Comparison of ENCODE assay signal across 9 cellular contexts in the genomic region with DNA sequence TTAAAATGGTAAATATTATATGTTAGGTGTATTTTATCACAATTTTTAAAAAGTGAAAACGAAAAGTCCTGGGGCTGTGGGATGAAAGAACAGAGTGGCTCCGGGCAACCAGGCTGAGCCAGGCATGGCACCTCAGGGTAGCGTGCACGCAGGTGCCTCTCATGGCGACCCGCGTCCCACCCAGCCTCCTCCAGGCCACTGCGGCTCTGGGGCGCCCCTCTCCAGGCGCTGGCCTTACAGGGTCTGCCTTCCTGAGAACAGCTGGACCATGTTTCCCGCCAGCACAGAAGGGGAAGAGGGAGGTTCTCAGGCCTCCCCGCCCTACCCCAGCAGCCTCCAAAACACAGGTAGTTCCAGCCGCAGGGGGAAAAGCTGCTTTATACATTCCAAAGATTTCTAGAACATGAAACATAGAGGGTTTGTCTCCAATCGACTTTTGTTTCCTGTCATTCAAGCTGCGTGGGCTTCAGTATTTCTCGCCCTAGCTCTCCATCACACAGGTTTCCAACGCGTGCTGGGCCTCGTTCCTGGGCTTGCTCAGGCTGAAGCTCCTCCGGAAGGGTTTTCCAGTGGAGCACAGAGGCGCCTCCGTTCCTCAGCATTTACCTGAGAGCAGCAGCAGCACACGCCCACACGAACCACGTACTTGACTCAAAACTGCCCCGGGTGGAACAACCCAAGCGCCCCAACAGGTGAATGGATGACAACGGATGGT. TPM values are rescaled to one million over a fixed set of nuclear protein-coding genes. Genes with fewer than 3 reads are reported as not detected.
DNase-seq lines count a peak whose midpoint lies in the region; ATAC-seq and TF ChIP-seq lines count a peak whose summit lies in the region.
"Had no signal": no experiment of that assay in that cellular context is flagged by ENCODE, and none has a peak within 500 bp of the region (broad histone marks: within the 10 kb centered on the region; RNA-seq: fewer than 3 reads in every experiment).

No MANE protein-coding gene starts in this region.

- no peaks in the 10 kb centered on the region for H4K20me1 ChIP-seq in DOHH2 (ENCODE audit: control insufficient read depth, insufficient read depth, low read depth, low read length)

- intact Hi-C loops in gastrocnemius medialis (cut with DNase I; ENCODE audit: low total_unique reads): no loop called here

- no peak for TF ChIP-seq CTCF in DOHH2 (IDR thresholded peaks at IDR 0.05; ENCODE audit: low read depth, low read length, poor library complexity, severe bottlenecking)
- TF ChIP-seq CTCF in RWPE1 (conservative IDR thresholded peaks at IDR 0.05; ENCODE audit: low read depth): no peak
- no peak for TF ChIP-seq CTCF in gastrocnemius medialis (IDR thresholded peaks at IDR 0.05 in 4 of 5, conservative IDR thresholded peaks at IDR 0.05 in 1 of 5)

- peak overlapping the region; percentile 84 for H3K4me2 ChIP-seq in DOHH2 (ENCODE audit: low read length)

- peaks cover 81% of the 10 kb centered on the region for H3K36me3 ChIP-seq in DOHH2 (ENCODE audit: control insufficient read depth, low read length)
- peaks cover 27% of the 10 kb centered on the region for H3K36me3 ChIP-seq in effector memory CD4-positive, alpha-beta T cell (ENCODE audit: control insufficient read depth, insufficient read depth, low read length)
- H3K36me3 ChIP-seq in gastrocnemius medialis: peaks cover 0 to 3% of the 10 kb centered on the region in 2 donors

- CTCF ChIA-PET in RWPE1 (lab: Yijun Ruan, JAX): interaction anchor here (0.5 to 2.4 kb wide), 6 partner anchors 15 to 407 kb away, joined by 3 to 16 read pairs (median 4); no protein-coding TSS in a partner anchor

- no peak for TF ChIP-seq POLR2A in gastrocnemius medialis (IDR thresholded peaks at IDR 0.05)

- peaks cover 100% of the 10 kb centered on the region for H3K4me1 ChIP-seq in DOHH2 (ENCODE audit: control insufficient read depth, low read length)
- H3K4me1 ChIP-seq in effector memory CD4-positive, alpha-beta T cell (ENCODE audit: control insufficient read depth, insufficient read depth, low read length, poor library complexity, severe bottlenecking): peaks cover 95% of the 10 kb centered on the region
- H3K4me1 ChIP-seq in gastrocnemius medialis: peaks cover 76 to 83% of the 10 kb centered on the region in 2 donors

- H3K27ac ChIP-seq in DOHH2 (ENCODE audit: low read depth, low read length): peak overlapping the region; percentile 96
- H3K27ac ChIP-seq in RWPE1: peak overlapping the region; percentile 90
- peak overlapping the region; percentile 74 for H3K27ac ChIP-seq in effector memory CD4-positive, alpha-beta T cell (ENCODE audit: insufficient read depth, low read length, poor library complexity, severe bottlenecking)
- peak overlapping the region; percentile 76 to 93 (median 82) for H3K27ac ChIP-seq in gastrocnemius medialis

- ATAC-seq in gastrocnemius medialis (no peak), GM21737 (IDR thresholded peaks at IDR 0.05; ENCODE audit: unreplicated experiment) (no peak)

- no peaks in the 10 kb centered on the region for H3K9me2 ChIP-seq in DOHH2 (replicated peaks; ENCODE audit: control insufficient read depth, low read length)

- DNase-seq in RWPE1 (ENCODE audit: low spot score): peak; percentile 71
- DNase-seq in effector memory CD4-positive, alpha-beta T cell: no peak
- no peak for DNase-seq in gastrocnemius medialis
- DNase-seq in DMS153 (lab: John Stamatoyannopoulos, UW): no peak
- no peak for DNase-seq in mucosa of gallbladder (ENCODE audit: low spot score)
- DNase-seq in NCI-H345 treated with DMSO at 0.1 percent for 48 hours (lab: John Stamatoyannopoulos, UW; ENCODE audit: unreplicated experiment): no peak
- DNase-seq: NCI-H1092 had no signal

- H3F3A ChIP-seq in DOHH2 (ENCODE audit: control insufficient read depth, insufficient read depth): peaks cover 49% of the 10 kb centered on the region

- POLR2A ChIA-PET in RWPE1 (lab: Yijun Ruan, JAX; ENCODE audit: low non-redundant PET): no interaction called here

- peaks cover 90% of the 10 kb centered on the region for H3K79me2 ChIP-seq in DOHH2 (ENCODE audit: control insufficient read depth, low read length)

- H3K27me3 ChIP-seq in DOHH2 (ENCODE audit: control insufficient read depth, low read length): no peaks in the 10 kb centered on the region
- no peaks in the 10 kb centered on the region for H3K27me3 ChIP-seq in effector memory CD4-positive, alpha-beta T cell (replicated peaks; ENCODE audit: control insufficient read depth, insufficient read depth, low read length, poor library complexity, severe bottlenecking)
- H3K27me3 ChIP-seq in gastrocnemius medialis: no peaks in the 10 kb centered on the region

- in situ Hi-C loops in gastrocnemius medialis (cut with MboI; ENCODE audit: low sequenced_read_pairs in 4 of 4): no loop called here

- H3K4me3 ChIP-seq in DOHH2 (ENCODE audit: low read length) (peak overlapping the region; percentile 65), gastrocnemius medialis (no peak overlapping the region)
- H3K4me3 ChIP-seq in effector memory CD4-positive, alpha-beta T cell (ENCODE audit: insufficient read depth, low read depth, low read length, poor library complexity, severe bottlenecking): peak overlapping the region; percentile 52

- H3K9me3 ChIP-seq in DOHH2 (ENCODE audit: control insufficient read depth, insufficient read depth, low read length): no peaks in the 10 kb centered on the region
- no peaks in the 10 kb centered on the region for H3K9me3 ChIP-seq in effector memory CD4-positive, alpha-beta T cell (ENCODE audit: control insufficient read depth, low read length)
- H3K9me3 ChIP-seq in gastrocnemius medialis: no peaks in the 10 kb centered on the region

RNA-seq across cellular contexts. Expression of gene EHD1, which starts 10.5 kb away (rescaled TPM):
- total RNA-seq in gastrocnemius medialis: 10 to 100 TPM; 24.8 to 46.2 (median 31.3) TPM
- total RNA-seq in mucosa of gallbladder: 85.6 TPM

RNA-seq across cellular contexts. Expression of gene CDC42BPG, which starts 23.5 kb away (rescaled TPM):
- total RNA-seq in gastrocnemius medialis (under 1 TPM in 2 of 4 donors, not detected in 2; 0.15 to 0.19 TPM), mucosa of gallbladder (37.1 TPM)

RNA-seq across cellular contexts. Expression of gene ATG2A, which starts 49.1 kb away (rescaled TPM):
- 10 to 100 TPM; 10.7 to 97.5 (median 37.9) TPM for total RNA-seq in gastrocnemius medialis
- total RNA-seq in mucosa of gallbladder: 39.3 TPM

RNA-seq across cellular contexts. Expression of gene PPP2R5B, which starts 56.6 kb away (rescaled TPM):
- total RNA-seq in gastrocnemius medialis (10 to 100 TPM; 17.2 to 34.2 (median 24.3) TPM), mucosa of gallbladder (44.1 TPM)

RNA-seq across cellular contexts. Expression of gene MEN1, which starts 57.6 kb away (rescaled TPM):
- total RNA-seq in gastrocnemius medialis (10 to 100 TPM in 2 of 4 donors, 1 to 10 TPM in 2; 7.4 to 12.2 (median 9.8) TPM), mucosa of gallbladder (34.8 TPM)

Comparison
In these comparisons a context has a peak if more than half of its experiments do, and no peak if none do; other contexts are left out.
1. H3K4me3 ChIP-seq: peak in DOHH2 (single experiment) and effector memory CD4-positive, alpha-beta T cell (single experiment); none in gastrocnemius medialis (0 of 4).
2. RNA of gene CDC42BPG, which starts 23.5 kb away (total RNA-seq): 37.1 TPM in mucosa of gallbladder (single experiment); 0.15 to 0.19 TPM in gastrocnemius medialis; every median in the first group is over 10 times any median in the second.
3. Peak in every context shown above with its lines, with median percentiles within 50 percentile points of each other: H3K27ac ChIP-seq.